Comparison of ENCODE assay signal across 18 cellular contexts in the genomic region with DNA sequence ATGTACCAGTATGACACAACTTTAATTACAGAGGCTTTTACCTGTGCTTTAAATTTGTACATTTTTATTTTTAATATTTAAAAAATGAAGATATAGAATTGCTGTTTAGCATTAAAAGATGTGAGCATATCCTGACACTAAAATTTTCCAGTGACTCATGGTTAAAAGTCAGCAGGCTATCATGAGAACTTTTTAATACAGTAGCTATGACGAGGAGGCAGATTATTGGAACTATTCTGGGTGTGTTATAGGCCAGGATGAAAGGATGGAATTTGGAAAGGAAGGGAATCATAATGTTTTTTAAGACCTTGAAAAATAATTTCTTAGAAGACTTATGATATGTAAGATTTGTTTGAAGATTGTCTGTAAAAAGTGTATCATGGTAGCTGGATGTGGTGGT.
DNase-seq lines count a peak whose midpoint lies in the region; ATAC-seq and FAIRE-seq lines count a peak whose summit lies in the region.
"Had no signal": no experiment of that assay in that cellular context is flagged by ENCODE, and none has a peak within 500 bp of the region (broad histone marks: within the 10 kb centered on the region; RNA-seq: fewer than 3 reads in every experiment).

No MANE protein-coding gene starts in this region.

- no peak for FAIRE-seq in GM19239 (lab: Jason Lieb, UNC)

- peak; percentile 13 for DNase-seq in EL
- peak; percentile 5 for DNase-seq in LHCN-M2 (ENCODE audit: low read depth)
- DNase-seq in dermis blood vessel endothelial cell: peak; percentile 12
- peak; percentile 14 to 59 for DNase-seq in lung microvascular endothelial cell (ENCODE audit: low read depth in 2 of 2)
- no peak for DNase-seq in activated naive CD4-positive, alpha-beta T cell treated with Interleukin-2 at 50 U/mL for 16 hours
- DNase-seq in GM19239 (ENCODE audit: insufficient read length, low spot score): no peak
- DNase-seq in activated effector memory CD4-positive, alpha-beta T cell treated with anti-CD3 and anti-CD28 coated beads, Interleukin-2, amount 50 U/mL, for 16 hours: no peak
- DNase-seq: BE2C; CD8-positive, alpha-beta memory T cell; DMS 273 treated with DMSO at 0.1 percent for 48 hours; H9; NCI-H146; NCI-H2107; NCI-H345; PC-9; Right ventricle myocardium superior had no signal

- ATAC-seq in GM19023 (IDR thresholded peaks at IDR 0.05; ENCODE audit: unreplicated experiment): no peak
- ATAC-seq: SK-N-SH treated with all-trans-retinoic acid at 6 μM for 48 hours had no signal

Comparison
In these comparisons a context has a peak if more than half of its experiments do, and no peak if none do; other contexts are left out.
1. DNase-seq: peak in EL (single experiment), LHCN-M2 (single experiment), dermis blood vessel endothelial cell (single experiment) and lung microvascular endothelial cell (2 of 2); none in activated naive CD4-positive, alpha-beta T cell treated with Interleukin-2 at 50 U/mL for 16 hours (single experiment), GM19239 (single experiment) and activated effector memory CD4-positive, alpha-beta T cell treated with anti-CD3 and anti-CD28 coated beads, Interleukin-2, amount 50 U/mL, for 16 hours (single experiment).